8 cellular contexts compared by ENCODE assay signal in genomic region chr6:27478706-27479318, GRCh38. TPM values are rescaled to one million over a fixed set of nuclear protein-coding genes. Genes with fewer than 3 reads are reported as not detected.
DNase-seq lines count a peak whose midpoint lies in the region; ATAC-seq, FAIRE-seq and TF ChIP-seq lines count a peak whose summit lies in the region.

No MANE protein-coding gene starts in this region.

- no peaks in the 10 kb centered on the region for H4K20me1 ChIP-seq in keratinocyte (ENCODE audit: control insufficient read depth, extremely low read depth, insufficient read depth, low read length)

- dilution Hi-C loops in keratinocyte (cut with MboI; ENCODE audit: extremely low pct_ligation_motif_present, low sequenced_read_pairs), result no loop called here

- peaks cover 3% of the 10 kb centered on the region for H3K9me1 ChIP-seq in keratinocyte (ENCODE audit: control insufficient read depth, extremely low read depth, insufficient read depth, low read length)

- peaks cover 13% of the 10 kb centered on the region for H3K4me1 ChIP-seq in keratinocyte (ENCODE audit: control insufficient read depth, extremely low read depth, insufficient read depth, low read length)

- H3K27ac ChIP-seq in keratinocyte (ENCODE audit: control insufficient read depth, insufficient read depth, low read length), result peak overlapping the region; percentile 93

- H3K4me3 ChIP-seq in keratinocyte (ENCODE audit: control insufficient read depth in 2 of 3, extremely low read depth in 1 of 3, insufficient read depth in 2 of 3, low read depth in 1 of 3, low read length in 3 of 3), result peak overlapping the region; percentile 47 to 95 (median 76)

- no peak for TF ChIP-seq CTCF in keratinocyte (optimal IDR thresholded peaks at IDR 0.05 in 1 of 3, IDR thresholded peaks at IDR 0.05 in 1 of 3, conservative IDR thresholded peaks at IDR 0.05 in 1 of 3; ENCODE audit: extremely low read depth in 1 of 3, insufficient read depth in 2 of 3, low read length in 3 of 3)

- no peaks in the 10 kb centered on the region for H3K79me2 ChIP-seq in keratinocyte (ENCODE audit: control insufficient read depth, insufficient read depth, low read length)

- H3K4me2 ChIP-seq in keratinocyte (ENCODE audit: control insufficient read depth, extremely low read depth, insufficient read depth, low read depth, low read length), result peak overlapping the region; percentile 98

- ATAC-seq in GM18868 (IDR thresholded peaks at IDR 0.05; ENCODE audit: unreplicated experiment) (peak; percentile 60), HG03135 (IDR thresholded peaks at IDR 0.05; ENCODE audit: unreplicated experiment) (peak; percentile 52)

- H3K27me3 ChIP-seq in keratinocyte (ENCODE audit: control insufficient read depth, extremely low read depth, insufficient read depth, low read length), result no peaks in the 10 kb centered on the region

- FAIRE-seq in keratinocyte (lab: Jason Lieb, UNC), result no peak

- H2AFZ ChIP-seq in keratinocyte (ENCODE audit: control insufficient read depth, low read length), result peak overlapping the region; percentile 71

- H3K9me3 ChIP-seq in keratinocyte (ENCODE audit: control insufficient read depth, low read depth, low read length), result no peaks in the 10 kb centered on the region

- in situ Hi-C loops in ACHN (cut with HindIII; ENCODE audit: low pct_ligation_motif_present, low pct_unique_long_range_greater_than_20kb, low sequenced_read_pairs), result no loop called here

- peak overlapping the region; percentile 89 for H3K9ac ChIP-seq in keratinocyte (ENCODE audit: control insufficient read depth, extremely low read depth, insufficient read depth, low read length)

- no peaks in the 10 kb centered on the region for H3K36me3 ChIP-seq in keratinocyte (ENCODE audit: control insufficient read depth in 2 of 2, extremely low read depth in 1 of 2, insufficient read depth in 2 of 2, low read length in 2 of 2)

- DNase-seq in ACHN (peak; percentile 85), NCI-H2227 (lab: John Stamatoyannopoulos, UW; ENCODE audit: unreplicated experiment) (peak; percentile 90), cerebellar nuclear complex (lab: John Stamatoyannopoulos, UW) (peak; percentile 15 to 75), keratinocyte (ENCODE audit: low read depth, low spot score) (peak; percentile 78)
- peak; percentile 55 to 83 (median 66) for DNase-seq in activated CD4-positive, CD25-positive, alpha-beta regulatory T cell (lab: John Stamatoyannopoulos, UW)
- peak; percentile 74 to 76 for DNase-seq in stimulated activated CD4-positive, alpha-beta T cell treated with anti-CD3 and anti-CD28 coated beads, Interleukin-15, amount 100 ng/mL, for 1 hour (ENCODE audit: low read depth in 1 of 2, low spot score in 1 of 2)

RNA-seq across cellular contexts. Expression of gene ZNF184, which starts 5.9 kb away (rescaled TPM):
- 2.3 to 4.3 TPM (median 3.1 TPM) in 3 replicates for polyA plus RNA-seq in keratinocyte
- 2.8 TPM for polyA plus RNA-seq in keratinocyte (2011; ENCODE audit: low read depth)
- 1.5 and 3.6 TPM in 2 replicates for polyA plus RNA-seq in keratinocyte (2011; cell fraction: cytosol; rRNA removed)
- polyA plus RNA-seq in keratinocyte (2011; cell fraction: nucleus; rRNA removed), result 3.0 and 4.2 TPM in 2 replicates
- 1.9 and 3.9 TPM in 2 replicates for polyA plus RNA-seq in keratinocyte (2012; ENCODE audit: low replicate concordance)
- 1.7 to 4.2 TPM (median 3.7 TPM) in 3 replicates for polyA minus RNA-seq in keratinocyte
- 3.6 TPM for polyA minus RNA-seq in keratinocyte (2011; cell fraction: cytosol; rRNA and poly(A)+ RNA removed)
- polyA minus RNA-seq in keratinocyte (2011; cell fraction: nucleus; rRNA and poly(A)+ RNA removed), result 2.3 and 5.4 TPM in 2 replicates

Comparison
In these comparisons a context has a peak if more than half of its experiments do, and no peak if none do; other contexts are left out.
1. Peak in every context shown above with its lines: DNase-seq, ATAC-seq, H3K4me3 ChIP-seq and H3K27ac ChIP-seq.